1 cellular context compared by ENCODE assay signal in genomic region chr3:100407977-100408532, GRCh38.
TF ChIP-seq lines count a peak whose summit lies in the region.

No MANE protein-coding gene starts in this region.

TF ChIP-seq in HepG2, 621 proteins besides CTCF, POLR2A, EP300 and RAD21 (continued from another document):
- TF ChIP-seq, protein P1, sequence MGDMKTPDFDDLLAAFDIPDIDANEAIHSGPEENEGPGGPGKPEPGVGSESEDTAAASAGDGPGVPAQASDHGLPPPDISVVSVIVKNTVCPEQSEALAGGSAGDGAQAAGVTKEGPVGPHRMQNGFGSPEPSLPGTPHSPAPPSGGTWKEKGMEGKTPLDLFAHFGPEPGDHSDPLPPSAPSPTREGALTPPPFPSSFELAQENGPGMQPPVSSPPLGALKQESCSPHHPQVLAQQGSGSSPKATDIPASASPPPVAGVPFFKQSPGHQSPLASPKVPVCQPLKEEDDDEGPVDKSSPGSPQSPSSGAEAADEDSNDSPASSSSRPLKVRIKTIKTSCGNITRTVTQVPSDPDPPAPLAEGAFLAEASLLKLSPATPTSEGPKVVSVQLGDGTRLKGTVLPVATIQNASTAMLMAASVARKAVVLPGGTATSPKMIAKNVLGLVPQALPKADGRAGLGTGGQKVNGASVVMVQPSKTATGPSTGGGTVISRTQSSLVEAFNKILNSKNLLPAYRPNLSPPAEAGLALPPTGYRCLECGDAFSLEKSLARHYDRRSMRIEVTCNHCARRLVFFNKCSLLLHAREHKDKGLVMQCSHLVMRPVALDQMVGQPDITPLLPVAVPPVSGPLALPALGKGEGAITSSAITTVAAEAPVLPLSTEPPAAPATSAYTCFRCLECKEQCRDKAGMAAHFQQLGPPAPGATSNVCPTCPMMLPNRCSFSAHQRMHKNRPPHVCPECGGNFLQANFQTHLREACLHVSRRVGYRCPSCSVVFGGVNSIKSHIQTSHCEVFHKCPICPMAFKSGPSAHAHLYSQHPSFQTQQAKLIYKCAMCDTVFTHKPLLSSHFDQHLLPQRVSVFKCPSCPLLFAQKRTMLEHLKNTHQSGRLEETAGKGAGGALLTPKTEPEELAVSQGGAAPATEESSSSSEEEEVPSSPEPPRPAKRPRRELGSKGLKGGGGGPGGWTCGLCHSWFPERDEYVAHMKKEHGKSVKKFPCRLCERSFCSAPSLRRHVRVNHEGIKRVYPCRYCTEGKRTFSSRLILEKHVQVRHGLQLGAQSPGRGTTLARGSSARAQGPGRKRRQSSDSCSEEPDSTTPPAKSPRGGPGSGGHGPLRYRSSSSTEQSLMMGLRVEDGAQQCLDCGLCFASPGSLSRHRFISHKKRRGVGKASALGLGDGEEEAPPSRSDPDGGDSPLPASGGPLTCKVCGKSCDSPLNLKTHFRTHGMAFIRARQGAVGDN (CRISPR knock-in tag; IDR thresholded peaks at IDR 0.05): peak; percentile 27; the same call in 1 of the 2 replicates
- TF ChIP-seq HMGA1 (CRISPR knock-in tag; conservative IDR thresholded peaks at IDR 0.05) (no peak), HNF4G (IDR thresholded peaks at IDR 0.05; ENCODE audit: borderline replicate concordance, low read depth, low read length) (no peak), HNF4G (CRISPR knock-in tag; IDR thresholded peaks at IDR 0.05; ENCODE audit: borderline replicate concordance, low read depth) (no peak), NPAS2 (CRISPR knock-in tag; IDR thresholded peaks at IDR 0.05; ENCODE audit: borderline replicate concordance) (no peak)
- TF ChIP-seq, protein P2, sequence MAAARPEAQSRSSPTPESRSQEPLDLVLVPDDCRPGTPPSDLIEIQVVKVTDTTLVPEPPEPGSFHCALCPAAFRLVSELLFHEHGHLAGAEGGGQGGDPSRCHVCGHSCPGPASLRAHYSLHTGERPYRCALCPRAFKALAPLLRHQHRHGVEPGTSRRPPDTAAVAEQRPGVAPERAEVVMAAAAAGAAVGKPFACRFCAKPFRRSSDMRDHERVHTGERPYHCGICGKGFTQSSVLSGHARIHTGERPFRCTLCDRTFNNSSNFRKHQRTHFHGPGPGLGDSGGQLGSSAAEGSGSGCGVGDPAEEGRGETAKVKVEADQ (CRISPR knock-in tag; IDR thresholded peaks at IDR 0.05; ENCODE audit: borderline replicate concordance): no peak
